9 cellular contexts compared by ENCODE assay signal in the genomic region with DNA sequence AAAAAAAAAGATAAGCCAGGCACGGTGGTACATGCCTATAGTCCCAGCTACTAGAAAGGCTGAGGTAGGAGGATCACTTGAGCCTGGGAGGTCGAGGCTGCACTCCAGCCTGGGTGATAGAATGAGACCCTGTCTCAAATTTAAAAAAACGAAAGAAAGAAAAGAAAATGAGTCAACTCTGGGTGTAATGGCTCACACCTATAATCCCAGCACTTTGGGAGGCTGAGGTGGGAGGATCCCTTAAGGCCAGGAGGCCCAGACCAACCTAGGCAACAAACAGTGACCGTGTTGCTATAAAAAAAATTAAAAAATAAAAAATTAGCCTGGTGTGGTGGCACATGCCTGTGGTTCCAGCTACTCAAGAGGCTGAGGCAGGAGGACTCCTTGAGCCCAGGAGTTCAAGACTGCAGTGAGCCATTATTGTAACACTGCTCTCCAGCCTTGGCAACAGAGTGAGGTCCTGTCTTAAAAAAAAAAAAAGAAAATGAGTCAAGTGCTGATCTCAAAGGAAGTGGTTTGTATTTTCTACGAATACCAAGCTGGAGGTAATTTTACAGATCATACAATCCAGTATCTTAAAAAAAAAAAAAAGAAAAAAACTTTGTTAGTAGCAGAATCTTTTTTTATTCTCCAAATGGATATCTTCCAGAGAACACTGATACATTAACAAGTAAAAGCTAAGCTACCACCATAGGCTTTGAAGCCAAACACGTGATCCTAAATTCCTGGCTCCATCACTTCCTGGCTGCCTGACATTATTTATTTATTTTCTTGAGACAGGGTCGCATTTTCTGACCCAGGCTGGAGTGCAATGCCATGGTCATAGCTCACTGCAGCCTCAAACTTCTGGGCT. TPM values are rescaled to one million over a fixed set of nuclear protein-coding genes. Genes with fewer than 3 reads are reported as not detected.
DNase-seq lines count a peak whose midpoint lies in the region; ATAC-seq and TF ChIP-seq lines count a peak whose summit lies in the region.
"Had no signal": no experiment of that assay in that cellular context is flagged by ENCODE, and none has a peak within 500 bp of the region (broad histone marks: within the 10 kb centered on the region; RNA-seq: fewer than 3 reads in every experiment).

No MANE protein-coding gene starts in this region.

- peak overlapping the region; percentile 83 for H3K27ac Mint-ChIP-seq in T-helper 17 cell

- H2BK12ac ChIP-seq in trophoblast cell (ENCODE audit: low read length) = no peak overlapping the region

- peak; percentile 51 for DNase-seq in COLO829 (ENCODE audit: low spot score)
- peak in 1 of 3 donors; percentile 14 for DNase-seq in T-helper 17 cell
- peak; percentile 66 for DNase-seq in brain microvascular endothelial cell
- no peak for DNase-seq in trophoblast cell
- no peak for DNase-seq in NOMO-1 treated with dmso at 0.1 percent for 144 hours (lab: John Stamatoyannopoulos, UW; ENCODE audit: unreplicated experiment)
- DNase-seq in adrenal gland = no peak
- no peak for DNase-seq in RPMI8226
- no peak for DNase-seq in NCI-H510A (lab: John Stamatoyannopoulos, UW)

- no peak overlapping the region for H2AFZ ChIP-seq in trophoblast cell (ENCODE audit: insufficient read depth, low read length, poor library complexity)

- peaks cover 2% of the 10 kb centered on the region for H3K79me2 ChIP-seq in trophoblast cell (ENCODE audit: control insufficient read depth, insufficient read depth, low read length, poor library complexity)

- no peak overlapping the region for H3K23ac ChIP-seq in trophoblast cell (ENCODE audit: low read length)

- no peak overlapping the region for H4K12ac ChIP-seq in trophoblast cell (ENCODE audit: low read depth, low read length)

- H3K4me3 ChIP-seq in brain microvascular endothelial cell (ENCODE audit: low read depth, low read length) (no peak overlapping the region), trophoblast cell (ENCODE audit: low read depth, low read length) (no peak overlapping the region), adrenal gland (no peak overlapping the region)
- H3K4me3 ChIP-seq: lung had no signal

- no peak overlapping the region for H2BK5ac ChIP-seq in trophoblast cell (ENCODE audit: low read depth, low read length, poor library complexity)

- H3K9me3 ChIP-seq in T-helper 17 cell (ENCODE audit: control insufficient read depth, low read length, poor library complexity, severe bottlenecking) = no peaks in the 10 kb centered on the region
- no peaks in the 10 kb centered on the region for H3K9me3 ChIP-seq in trophoblast cell (ENCODE audit: insufficient read depth, low read depth, low read length)
- H3K9me3 ChIP-seq in adrenal gland (replicated peaks in 1 of 3) = no peaks in the 10 kb centered on the region

- TF ChIP-seq CTCF in brain microvascular endothelial cell (IDR thresholded peaks at IDR 0.05; ENCODE audit: low read depth, low read length, missing control alignments) (no peak), adrenal gland (IDR thresholded peaks at IDR 0.05) (no peak)

- no peak overlapping the region for H3K4me2 ChIP-seq in trophoblast cell (ENCODE audit: low read length)

- no peak overlapping the region for H2AK5ac ChIP-seq in trophoblast cell (ENCODE audit: low read length)

- in situ Hi-C loops in brain microvascular endothelial cell (cut with HindIII; ENCODE audit: low pct_ligation_motif_present, low sequenced_read_pairs) = no loop called here

- no peaks in the 10 kb centered on the region for H3K27me3 Mint-ChIP-seq in T-helper 17 cell

- H3K36me3 ChIP-seq in brain microvascular endothelial cell (replicated peaks) (no peaks in the 10 kb centered on the region), trophoblast cell (ENCODE audit: control insufficient read depth in 1 of 2, insufficient read depth in 2 of 2, low read length in 2 of 2) (no peaks in the 10 kb centered on the region), adrenal gland (replicated peaks in 1 of 2) (no peaks in the 10 kb centered on the region)

- H3K4me1 ChIP-seq in trophoblast cell (ENCODE audit: control insufficient read depth in 1 of 2, insufficient read depth in 2 of 2, low read length in 2 of 2) (peaks cover 2 to 6% of the 10 kb centered on the region in 2 experiments), adrenal gland (replicated peaks in 1 of 2) (peaks cover 0 to 8% of the 10 kb centered on the region in 2 donors)

- H3K14ac ChIP-seq in trophoblast cell (ENCODE audit: low read length) = no peak overlapping the region

- intact Hi-C loops in adrenal gland (cut with DNase I) = no loop called here

- peak overlapping the region; percentile 49 for H3K27ac ChIP-seq in brain microvascular endothelial cell
- H3K27ac ChIP-seq in trophoblast cell (ENCODE audit: low read depth, low read length) = no peak overlapping the region
- H3K27ac ChIP-seq in adrenal gland = peak overlapping the region in 1 of 5 donors; percentile 11

- H3K4ac ChIP-seq in trophoblast cell (ENCODE audit: low read depth, low read length) = peak overlapping the region; percentile 15

- TF ChIP-seq POLR2A in adrenal gland (IDR thresholded peaks at IDR 0.05) = no peak

- no peak overlapping the region for H2BK120ac ChIP-seq in trophoblast cell (ENCODE audit: insufficient read depth, low read length, poor library complexity)

- no peaks in the 10 kb centered on the region for H3K36me3 Mint-ChIP-seq in T-helper 17 cell (ENCODE audit: low read depth)

- no peak overlapping the region for H4K91ac ChIP-seq in trophoblast cell (ENCODE audit: low read depth, low read length)

- no peak overlapping the region for H3K9ac ChIP-seq in trophoblast cell (ENCODE audit: low read length)

- H3K4me1 Mint-ChIP-seq in T-helper 17 cell = peaks cover 26% of the 10 kb centered on the region

- no peak overlapping the region for H4K8ac ChIP-seq in trophoblast cell (ENCODE audit: low read depth, low read length)

- no peak overlapping the region for H3K18ac ChIP-seq in trophoblast cell (ENCODE audit: low read length)

- H3K79me1 ChIP-seq in trophoblast cell (ENCODE audit: low read length) = peaks cover under 1% of the 10 kb centered on the region

- no peaks in the 10 kb centered on the region for H3K27me3 ChIP-seq in brain microvascular endothelial cell (replicated peaks)
- H3K27me3 ChIP-seq in trophoblast cell (ENCODE audit: insufficient read depth, low read length) = no peaks in the 10 kb centered on the region
- no peaks in the 10 kb centered on the region for H3K27me3 ChIP-seq in adrenal gland

- WGBS in trophoblast cell (ENCODE audit: extremely low coverage, insufficient coverage, insufficient read length) = no CpG with 5 or more reads among the region's 7 CpGs
- 60 to 61% (median 60%) methylated on average over 7 of the region's 7 CpGs for WGBS in adrenal gland, 4 donors

- peak; percentile 93 for ATAC-seq in T-helper 17 cell

- H3K4me3 Mint-ChIP-seq in T-helper 17 cell = no peak overlapping the region

RNA-seq across cellular contexts. Expression of a gene that starts 5.7 kb away (rescaled TPM):
- total RNA-seq in T-helper 17 cell = 10 to 100 TPM; 33.9 to 47.5 TPM
- polyA plus RNA-seq in trophoblast cell (2013) = 53.0 and 54.0 TPM in 2 replicates
- total RNA-seq in adrenal gland = 10 to 100 TPM; 16.4 to 45.2 (median 35.8) TPM
- 10 to 100 TPM; 41.7 to 58.6 (median 47.6) TPM for polyA plus RNA-seq in adrenal gland

RNA-seq across cellular contexts. Expression of a gene that starts 24.6 kb away (rescaled TPM):
- total RNA-seq in T-helper 17 cell (under 1 TPM; 0.30 to 0.34 TPM), adrenal gland (1 to 10 TPM in 3 of 8 donors, under 1 TPM in 4, not detected in 1; 0.12 to 1.6 (median 0.87) TPM)
- polyA plus RNA-seq in trophoblast cell (2013) = 35.7 and 37.2 TPM in 2 replicates
- 1 to 10 TPM in 1 of 3 donors, under 1 TPM in 2; 0.44 to 2.0 (median 0.81) TPM for polyA plus RNA-seq in adrenal gland

Comparison
In these comparisons a context has a peak if more than half of its experiments do, and no peak if none do; other contexts are left out.
1. DNase-seq: peak in COLO829 (single experiment) and brain microvascular endothelial cell (single experiment); none in trophoblast cell (0 of 2), NOMO-1 treated with dmso at 0.1 percent for 144 hours (single experiment), adrenal gland (0 of 7), RPMI8226 (single experiment) and NCI-H510A (single experiment).